Comparison of ENCODE assay signal across 36 cellular contexts in genomic region chr19:44886141-44886540, GRCh38. TPM values are rescaled to one million over a fixed set of nuclear protein-coding genes. Genes with fewer than 3 reads are reported as not detected.
"Had no signal": no experiment of that assay in that cellular context is flagged by ENCODE, and none has a peak within 500 bp of the region (broad histone marks: within the 10 kb centered on the region; RNA-seq: fewer than 3 reads in every experiment).

No MANE protein-coding gene starts in this region.

- H3K9me3 ChIP-seq: ascending aorta, sigmoid colon, stomach, thyroid gland had no signal

- H3K36me3 Mint-ChIP-seq: activated naive CD4-positive, alpha-beta T cell treated with anti-CD3 and anti-CD28 coated beads, Interleukin-2, amount 10 ng/mL, durations not matched to agents 7 days and 5 days; activated naive CD8-positive, alpha-beta T cell treated with anti-CD3 and anti-CD28 coated beads, Interleukin-2, amount 10 ng/mL, durations not matched to agents 7 days and 5 days; natural killer cell treated with Interleukin-12 subunit alpha and Interleukin-12 subunit beta and Interleukin-15 and Interleukin-18, amount 100 ng/mL, for 72 hours had no signal

- H3K27me3 Mint-ChIP-seq: activated CD4-positive, alpha-beta T cell treated with anti-CD3 and anti-CD28 coated beads for 36 hours; activated CD8-positive, alpha-beta memory T cell treated with anti-CD3 and anti-CD28 coated beads, Interleukin-2, amount 10 ng/mL, durations not matched to agents 7 days and 5 days; activated naive CD8-positive, alpha-beta T cell treated with anti-CD3 and anti-CD28 coated beads, Interleukin-2, amount 10 ng/mL, durations not matched to agents 7 days and 5 days; brain had no signal

- H3K4me3 ChIP-seq: ascending aorta, sigmoid colon, stomach, thyroid gland had no signal

- ATAC-seq: activated CD4-positive, alpha-beta T cell treated with anti-CD3 and anti-CD28 coated beads for 36 hours; activated CD8-positive, alpha-beta memory T cell treated with anti-CD3 and anti-CD28 coated beads, Interleukin-2, amount 10 ng/mL, durations not matched to agents 7 days and 5 days; activated CD8-positive, alpha-beta T cell treated with anti-CD3 and anti-CD28 coated beads, Interleukin-2, amount 10 ng/mL, durations not matched to agents 7 days and 5 days; esophagus mucosa; left colon; natural killer cell treated with Interleukin-12 subunit alpha and Interleukin-12 subunit beta and Interleukin-15 and Interleukin-18, amount 100 ng/mL, for 72 hours; stimulated activated naive B cell treated with anti-CD40 and anti-IgM and Interleukin-4, amounts not matched to agents 10 μg/mL and 1 μg/mL and 100 μg/mL, for 72 hours had no signal

- DNase-seq: activated CD4-positive, alpha-beta T cell treated with anti-CD3 and anti-CD28 coated beads for 36 hours; activated CD4-positive, CD25-positive, alpha-beta regulatory T cell; activated CD8-positive, alpha-beta memory T cell treated with anti-CD3 and anti-CD28 coated beads, Interleukin-2, amount 10 ng/mL, durations not matched to agents 7 days and 5 days; activated CD8-positive, alpha-beta T cell treated with anti-CD3 and anti-CD28 coated beads, Interleukin-2, amount 10 ng/mL, durations not matched to agents 7 days and 5 days; activated effector memory CD4-positive, alpha-beta T cell treated with anti-CD3 and anti-CD28 coated beads, Interleukin-2, amount 50 U/mL, for 16 hours; activated naive CD4-positive, alpha-beta T cell treated with anti-CD3 and anti-CD28 coated beads, Interleukin-2, amount 10 ng/mL, durations not matched to agents 7 days and 5 days; activated naive CD8-positive, alpha-beta T cell treated with anti-CD3 and anti-CD28 coated beads, Interleukin-2, amount 10 ng/mL, durations not matched to agents 7 days and 5 days; activated T-cell treated with anti-CD3 and anti-CD28 coated beads for 4 hours; caudate nucleus; cortex of kidney; foreskin fibroblast; head of caudate nucleus; hippocampal formation; left colon; sigmoid colon; small intestine; stimulated activated CD4-positive, alpha-beta T cell treated with anti-CD3 and anti-CD28 coated beads, Interleukin-1b, Interleukin-23, amount 100 ng/mL, for 48 hours; stimulated activated naive B cell treated with anti-CD40 and anti-IgM and Interleukin-4, amounts not matched to agents 10 μg/mL and 1 μg/mL and 100 μg/mL, for 72 hours; stomach; T-helper 1 cell; thyroid gland had no signal

- H3K9me3 Mint-ChIP-seq: activated naive CD4-positive, alpha-beta T cell treated with anti-CD3 and anti-CD28 coated beads, Interleukin-2, amount 10 ng/mL, durations not matched to agents 7 days and 5 days; activated T-helper 1 cell treated with anti-CD3 and anti-CD28 coated beads, Interleukin-12 subunit alpha, Interleukin-12 subunit beta, Interleukin-2, Interleukin-4 antibody, amounts not matched to agents 30 ng/mL and 10 ng/mL and 1 ng/mL, durations not matched to agents 14 hours and 24 hours and 36 hours; brain; memory B cell; natural killer cell treated with Interleukin-12 subunit alpha and Interleukin-12 subunit beta and Interleukin-15 and Interleukin-18, amount 100 ng/mL, for 72 hours had no signal

- H3K27ac ChIP-seq: ascending aorta, sigmoid colon, stomach, thyroid gland had no signal

- H3K27ac Mint-ChIP-seq: activated CD4-positive, alpha-beta T cell treated with anti-CD3 and anti-CD28 coated beads for 36 hours; activated CD8-positive, alpha-beta memory T cell treated with anti-CD3 and anti-CD28 coated beads, Interleukin-2, amount 10 ng/mL, durations not matched to agents 7 days and 5 days; activated CD8-positive, alpha-beta T cell treated with anti-CD3 and anti-CD28 coated beads, Interleukin-2, amount 10 ng/mL, durations not matched to agents 7 days and 5 days; activated naive CD4-positive, alpha-beta T cell treated with anti-CD3 and anti-CD28 coated beads, Interleukin-2, amount 10 ng/mL, durations not matched to agents 7 days and 5 days; activated naive CD8-positive, alpha-beta T cell treated with anti-CD3 and anti-CD28 coated beads, Interleukin-2, amount 10 ng/mL, durations not matched to agents 7 days and 5 days; activated T-helper 1 cell treated with anti-CD3 and anti-CD28 coated beads, Interleukin-12 subunit alpha, Interleukin-12 subunit beta, Interleukin-2, Interleukin-4 antibody, amounts not matched to agents 30 ng/mL and 10 ng/mL and 1 ng/mL, durations not matched to agents 14 hours and 24 hours and 36 hours; memory B cell; natural killer cell treated with Interleukin-12 subunit alpha and Interleukin-12 subunit beta and Interleukin-15 and Interleukin-18, amount 100 ng/mL, for 72 hours; stimulated activated naive B cell treated with anti-CD40 and anti-IgM and Interleukin-4, amounts not matched to agents 10 μg/mL and 1 μg/mL and 100 μg/mL, for 72 hours; T-helper 2 cell treated with Interferon-gamma antibody and Interleukin-4, amounts not matched to agents 5 μg/mL and 100 μg/mL, for 36 hours had no signal

- H3K27me3 ChIP-seq: ascending aorta, sigmoid colon, stomach, thyroid gland had no signal

- H3K4me3 Mint-ChIP-seq: activated CD4-positive, alpha-beta T cell treated with anti-CD3 and anti-CD28 coated beads for 36 hours; activated CD8-positive, alpha-beta memory T cell treated with anti-CD3 and anti-CD28 coated beads, Interleukin-2, amount 10 ng/mL, durations not matched to agents 7 days and 5 days; activated CD8-positive, alpha-beta T cell treated with anti-CD3 and anti-CD28 coated beads, Interleukin-2, amount 10 ng/mL, durations not matched to agents 7 days and 5 days; activated naive CD4-positive, alpha-beta T cell treated with anti-CD3 and anti-CD28 coated beads, Interleukin-2, amount 10 ng/mL, durations not matched to agents 7 days and 5 days; activated naive CD8-positive, alpha-beta T cell treated with anti-CD3 and anti-CD28 coated beads, Interleukin-2, amount 10 ng/mL, durations not matched to agents 7 days and 5 days; activated T-helper 1 cell treated with anti-CD3 and anti-CD28 coated beads, Interleukin-12 subunit alpha, Interleukin-12 subunit beta, Interleukin-2, Interleukin-4 antibody, amounts not matched to agents 30 ng/mL and 10 ng/mL and 1 ng/mL, durations not matched to agents 14 hours and 24 hours and 36 hours; brain; memory B cell; natural killer cell treated with Interleukin-12 subunit alpha and Interleukin-12 subunit beta and Interleukin-15 and Interleukin-18, amount 100 ng/mL, for 72 hours; stimulated activated naive B cell treated with anti-CD40 and anti-IgM and Interleukin-4, amounts not matched to agents 10 μg/mL and 1 μg/mL and 100 μg/mL, for 72 hours; T-helper 2 cell treated with Interferon-gamma antibody and Interleukin-4, amounts not matched to agents 5 μg/mL and 100 μg/mL, for 36 hours had no signal

RNA-seq across cellular contexts. Expression of gene APOC1, which starts 28.3 kb away (rescaled TPM):
- total RNA-seq: activated CD8-positive, alpha-beta T cell treated with anti-CD3 and anti-CD28 coated beads, Interleukin-2, amount 10 ng/mL, durations not matched to agents 7 days and 5 days; mononuclear cell; natural killer cell treated with Interleukin-12 subunit alpha and Interleukin-12 subunit beta and Interleukin-15 and Interleukin-18, amount 100 ng/mL, for 72 hours had no signal

RNA-seq across cellular contexts. Expression of gene APOC4, which starts 55.9 kb away (rescaled TPM):
- total RNA-seq: activated CD4-positive, alpha-beta T cell treated with anti-CD3 and anti-CD28 coated beads for 36 hours; activated CD8-positive, alpha-beta memory T cell treated with anti-CD3 and anti-CD28 coated beads, Interleukin-2, amount 10 ng/mL, durations not matched to agents 7 days and 5 days; activated CD8-positive, alpha-beta T cell treated with anti-CD3 and anti-CD28 coated beads, Interleukin-2, amount 10 ng/mL, durations not matched to agents 7 days and 5 days; activated naive CD8-positive, alpha-beta T cell treated with anti-CD3 and anti-CD28 coated beads, Interleukin-2, amount 10 ng/mL, durations not matched to agents 7 days and 5 days; activated T-helper 1 cell treated with anti-CD3 and anti-CD28 coated beads, Interleukin-12 subunit alpha, Interleukin-12 subunit beta, Interleukin-2, Interleukin-4 antibody, amounts not matched to agents 30 ng/mL and 10 ng/mL and 1 ng/mL, durations not matched to agents 14 hours and 24 hours and 36 hours; ascending aorta; chondrocyte; esophagus mucosa; left colon; lower leg skin; mononuclear cell; natural killer cell treated with Interleukin-12 subunit alpha and Interleukin-12 subunit beta and Interleukin-15 and Interleukin-18, amount 100 ng/mL, for 72 hours; osteocyte; posterior vena cava; renal cortical epithelial cell; sigmoid colon; stomach; thyroid gland; ureter had no signal
- polyA plus RNA-seq: keratinocyte, sigmoid colon, small intestine had no signal
